Comparison of ENCODE assay signal across 20 cellular contexts in the genomic region with DNA sequence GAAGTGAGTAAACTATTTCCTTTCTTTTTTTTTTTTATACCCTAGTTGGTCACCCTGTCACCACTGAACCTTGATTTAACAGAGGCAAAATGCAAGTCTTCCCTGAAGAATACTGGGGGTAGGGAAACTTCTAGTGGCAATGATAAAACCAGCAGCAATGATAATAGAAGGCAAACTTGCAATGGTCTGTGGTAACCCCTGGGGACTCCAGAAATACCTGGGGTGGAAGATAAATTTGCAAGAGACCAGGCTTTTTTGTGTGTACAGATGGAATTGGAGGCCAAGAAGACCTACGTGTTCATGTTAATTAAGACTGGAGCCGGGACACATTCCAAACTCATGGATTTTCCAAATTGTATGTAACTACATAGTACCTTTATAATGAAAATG. TPM values are rescaled to one million over a fixed set of nuclear protein-coding genes. Genes with fewer than 3 reads are reported as not detected.
DNase-seq lines count a peak whose midpoint lies in the region; TF ChIP-seq lines count a peak whose summit lies in the region.
"Had no signal": no experiment of that assay in that cellular context is flagged by ENCODE, and none has a peak within 500 bp of the region (broad histone marks: within the 10 kb centered on the region; RNA-seq: fewer than 3 reads in every experiment).

No MANE protein-coding gene starts in this region.

- peak; percentile 69 for DNase-seq in NCI-H2171 treated with DMSO at 0.1 percent for 48 hours (lab: John Stamatoyannopoulos, UW)
- no peak for DNase-seq in NCI-H2171 (lab: John Stamatoyannopoulos, UW)
- peak; percentile 70 for DNase-seq in OCI-LY7 (ENCODE audit: low spot score)
- peak; percentile 38 for DNase-seq in germinal center (ENCODE audit: low spot score)
- no peak for DNase-seq in NCI-H2029 treated with DMSO at 0.1 percent for 48 hours (lab: John Stamatoyannopoulos, UW)
- no peak for DNase-seq in NCI-H2227 (lab: John Stamatoyannopoulos, UW; ENCODE audit: unreplicated experiment)
- DNase-seq: Caco-2; CD4-positive, CD25-positive, alpha-beta regulatory T cell; CD8-positive, alpha-beta T cell; DMS79; GF-D8; GM23248; H7; HCEC 1CT had no signal

- no peaks in the 10 kb centered on the region for H3K9me2 ChIP-seq in OCI-LY7 (ENCODE audit: insufficient read depth, low read length)

- intact Hi-C loops in OCI-LY7 (cut with micrococcal nuclease; ENCODE audit: unreplicated experiment): loop anchor here (1.0 to 10.0 kb wide), 4 partner anchors 23 to 375 kb away; a partner anchor contains a TSS

- H3K4me3 ChIP-seq in OCI-LY7 (ENCODE audit: low read depth, low read length, poor library complexity, severe bottlenecking): peak overlapping the region; percentile 67
- H3K4me3 ChIP-seq: BLaER1, GM23248 had no signal

- H3K27ac ChIP-seq in OCI-LY7 (ENCODE audit: low read depth, low read length, poor library complexity, severe bottlenecking): peak overlapping the region; percentile 91
- H3K27ac ChIP-seq: 22Rv1, BLaER1, C4-2B, GM23248 had no signal

- H3K9me3 ChIP-seq in OCI-LY7 (ENCODE audit: low read length): no peaks in the 10 kb centered on the region
- H3K9me3 ChIP-seq: BLaER1, Caco-2 had no signal

- TF ChIP-seq CTCF in OCI-LY7 (conservative IDR thresholded peaks at IDR 0.05; ENCODE audit: low read length): no peak

- peak overlapping the region; percentile 83 for H3K4me2 ChIP-seq in OCI-LY7 (ENCODE audit: low read length)
- H3K4me2 ChIP-seq: BLaER1 had no signal

- BruUV-seq in OCI-LY7 (replicated peaks; lab: Mats Ljungman, UMichigan): TSS peak; percentile 97

- POLR2A ChIA-PET in OCI-LY7 (lab: Charles Lee): interaction anchor here (0.5 to 1.9 kb wide), 4 partner anchors 19 to 191 kb away, joined by 3 to 6 read pairs (median 3); no protein-coding TSS in a partner anchor

- H3K36me3 ChIP-seq in OCI-LY7 (ENCODE audit: insufficient read depth, low read length): no peaks in the 10 kb centered on the region
- H3K36me3 ChIP-seq: BLaER1 had no signal

- H3K79me2 ChIP-seq in OCI-LY7 (ENCODE audit: insufficient read depth, low read depth, low read length): peaks cover 6% of the 10 kb centered on the region; the same call in 1 of the 2 replicates

- CTCF ChIA-PET in OCI-LY7 (lab: Charles Lee; ENCODE audit: unreplicated experiment): interaction anchor here (1.1 to 1.2 kb wide), 2 partner anchors 21 to 37 kb away, joined by 3 read pairs; no protein-coding TSS in a partner anchor

- peaks cover 71% of the 10 kb centered on the region for H3K4me1 ChIP-seq in OCI-LY7 (ENCODE audit: insufficient read depth, low read length, poor library complexity, severe bottlenecking)
- H3K4me1 ChIP-seq: BLaER1, Caco-2 had no signal

- no peaks in the 10 kb centered on the region for H4K20me1 ChIP-seq in OCI-LY7 (ENCODE audit: insufficient read depth, low read length)
- H4K20me1 ChIP-seq: BLaER1 had no signal

- H2AFZ ChIP-seq in OCI-LY7 (ENCODE audit: low read length): peak overlapping the region; percentile 7; the same call in 1 of the 2 replicates
- H2AFZ ChIP-seq: GM23248 had no signal

RNA-seq across cellular contexts. Expression of a gene that starts 11.6 kb away (rescaled TPM):
- total RNA-seq in OCI-LY7 (2014; rRNA removed; shearing (Covaris generic)): 1.8 and 3.9 TPM in 2 replicates
- total RNA-seq in OCI-LY7 (2022): 0.67 and 1.2 TPM in 2 replicates
- total RNA-seq: B cell; Caco-2; CD4-positive, CD25-positive, alpha-beta regulatory T cell; CD8-positive, alpha-beta T cell; G401; GM23248; H1; H7 had no signal

Comparison
In these comparisons a context has a peak if more than half of its experiments do, and no peak if none do; other contexts are left out.
1. DNase-seq: peak in NCI-H2171 treated with DMSO at 0.1 percent for 48 hours (single experiment), OCI-LY7 (single experiment) and germinal center (single experiment); none in NCI-H2171 (single experiment), NCI-H2029 treated with DMSO at 0.1 percent for 48 hours (single experiment) and NCI-H2227 (single experiment).